8 cellular contexts compared by ENCODE assay signal in the genomic region with DNA sequence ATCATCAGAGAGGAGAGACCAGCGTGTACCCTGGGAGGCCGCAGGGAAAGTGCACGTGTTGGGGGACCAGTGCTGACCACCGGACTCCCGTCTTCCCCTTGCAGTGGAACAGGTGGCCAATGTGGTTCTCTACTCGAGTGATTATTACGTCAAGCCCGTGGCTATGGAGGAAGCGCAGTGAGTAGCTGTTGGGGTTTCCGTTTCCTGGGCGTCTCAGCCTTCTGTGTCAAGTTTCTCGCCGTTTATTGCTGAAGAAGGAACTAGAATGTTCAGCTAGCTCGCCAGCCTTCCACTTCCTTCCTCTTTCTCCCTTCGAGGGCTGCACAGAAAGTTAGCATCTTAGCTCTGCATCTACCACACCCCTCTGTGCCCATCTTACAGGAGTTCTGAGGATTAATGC. TPM values are rescaled to one million over a fixed set of nuclear protein-coding genes. Genes with fewer than 3 reads are reported as not detected.
DNase-seq lines count a peak whose midpoint lies in the region; ATAC-seq and TF ChIP-seq lines count a peak whose summit lies in the region.

No MANE protein-coding gene starts in this region.

- H3F3A ChIP-seq in neural progenitor cell (ENCODE audit: low read depth), result no peaks in the 10 kb centered on the region

- H3K4me3 Mint-ChIP-seq in activated naive CD8-positive, alpha-beta T cell treated with anti-CD3 and anti-CD28 coated beads for 36 hours, result peak overlapping the region; percentile 44
- peak overlapping the region; percentile 13 for H3K4me3 Mint-ChIP-seq in neural progenitor cell

- H3K4me1 ChIP-seq in neural progenitor cell (no peaks in the 10 kb centered on the region), upper lobe of right lung (no peaks in the 10 kb centered on the region)

- peaks cover 13% of the 10 kb centered on the region for H4K20me1 ChIP-seq in neural progenitor cell (ENCODE audit: low read depth)

- H2AFZ ChIP-seq in neural progenitor cell (replicated peaks), result no peak overlapping the region

- no peak overlapping the region for H3K4me2 ChIP-seq in neural progenitor cell

- H3K27ac Mint-ChIP-seq in activated naive CD8-positive, alpha-beta T cell treated with anti-CD3 and anti-CD28 coated beads for 36 hours, result peak overlapping the region; percentile 94
- H3K27ac Mint-ChIP-seq in neural progenitor cell, result no peak overlapping the region

- intact Hi-C loops in upper lobe of right lung (cut with DNase I), result no loop called here

- H3K79me2 ChIP-seq in neural progenitor cell (ENCODE audit: low read depth), result no peaks in the 10 kb centered on the region

- no peak overlapping the region for H3K9ac ChIP-seq in neural progenitor cell

- DNase-seq in T follicular helper cell (ENCODE audit: low read depth) (peak; percentile 64), neural progenitor cell (ENCODE audit: low spot score) (no peak), upper lobe of right lung (peak; percentile 68), T1000 (lab: John Stamatoyannopoulos, UW) (no peak), kidney tubule cell (ENCODE audit: low spot score) (no peak)
- DNase-seq in activated naive CD8-positive, alpha-beta T cell treated with anti-CD3 and anti-CD28 coated beads for 36 hours, result peak; percentile 49

- no peak for TF ChIP-seq CTCF in neural progenitor cell (IDR thresholded peaks at IDR 0.05)
- no peak for TF ChIP-seq CTCF in upper lobe of right lung (IDR thresholded peaks at IDR 0.05)

- H3K27ac ChIP-seq in neural progenitor cell, result no peak overlapping the region
- peak overlapping the region; percentile 52 for H3K27ac ChIP-seq in upper lobe of right lung

- ATAC-seq in GM18517 (IDR thresholded peaks at IDR 0.05; ENCODE audit: unreplicated experiment) (peak; percentile 89), HG02973 (IDR thresholded peaks at IDR 0.05; ENCODE audit: unreplicated experiment) (peak; percentile 84), upper lobe of right lung (peak; percentile 88)

- peaks cover 100% of the 10 kb centered on the region for H3K27me3 ChIP-seq in neural progenitor cell
- no peaks in the 10 kb centered on the region for H3K27me3 ChIP-seq in upper lobe of right lung

- H3K36me3 ChIP-seq in neural progenitor cell, result no peaks in the 10 kb centered on the region
- H3K36me3 ChIP-seq in upper lobe of right lung, result no peaks in the 10 kb centered on the region

- H3K4me1 Mint-ChIP-seq in activated naive CD8-positive, alpha-beta T cell treated with anti-CD3 and anti-CD28 coated beads for 36 hours, result peaks cover 26% of the 10 kb centered on the region
- peaks cover 15% of the 10 kb centered on the region for H3K4me1 Mint-ChIP-seq in neural progenitor cell

- H3K36me3 Mint-ChIP-seq in activated naive CD8-positive, alpha-beta T cell treated with anti-CD3 and anti-CD28 coated beads for 36 hours, result peaks cover 5% of the 10 kb centered on the region
- H3K36me3 Mint-ChIP-seq in neural progenitor cell, result no peaks in the 10 kb centered on the region

- no peaks in the 10 kb centered on the region for H3K27me3 Mint-ChIP-seq in activated naive CD8-positive, alpha-beta T cell treated with anti-CD3 and anti-CD28 coated beads for 36 hours
- H3K27me3 Mint-ChIP-seq in neural progenitor cell (ENCODE audit: insufficient read depth, low read depth), result peaks cover 37% of the 10 kb centered on the region

- H3K9me3 Mint-ChIP-seq in activated naive CD8-positive, alpha-beta T cell treated with anti-CD3 and anti-CD28 coated beads for 36 hours, result peaks cover 9% of the 10 kb centered on the region
- H3K9me3 Mint-ChIP-seq in neural progenitor cell, result no peaks in the 10 kb centered on the region

- no peak overlapping the region for H3K4me3 ChIP-seq in neural progenitor cell
- H3K4me3 ChIP-seq in upper lobe of right lung, result no peak overlapping the region

- H3K9me3 ChIP-seq in neural progenitor cell (ENCODE audit: low read depth), result no peaks in the 10 kb centered on the region
- no peaks in the 10 kb centered on the region for H3K9me3 ChIP-seq in upper lobe of right lung

RNA-seq across cellular contexts. Expression of gene DGKD, which starts 22.8 kb away (rescaled TPM):
- 10 to 100 TPM; 63.2 to 76.0 TPM for total RNA-seq in activated naive CD8-positive, alpha-beta T cell treated with anti-CD3 and anti-CD28 coated beads for 36 hours
- total RNA-seq in neural progenitor cell (ENCODE audit: low replicate concordance), result 10.9 and 22.0 TPM in 2 replicates
- 86.7 TPM for total RNA-seq in upper lobe of right lung

RNA-seq across cellular contexts. Expression of gene SAG, which starts 23.9 kb away (rescaled TPM):
- total RNA-seq in activated naive CD8-positive, alpha-beta T cell treated with anti-CD3 and anti-CD28 coated beads for 36 hours, result under 1 TPM in 1 of 2 experiments, not detected in 1; 0.31 TPM
- total RNA-seq in neural progenitor cell (ENCODE audit: low replicate concordance), result 0.03 TPM in 1 of 2 replicates, not detected in the other
- total RNA-seq in upper lobe of right lung, result not detected

Comparison
In these comparisons a context has a peak if more than half of its experiments do, and no peak if none do; other contexts are left out.
1. DNase-seq: peak in T follicular helper cell (single experiment), activated naive CD8-positive, alpha-beta T cell treated with anti-CD3 and anti-CD28 coated beads for 36 hours (single experiment) and upper lobe of right lung (single experiment); none in neural progenitor cell (single experiment), T1000 (single experiment) and kidney tubule cell (single experiment).
2. Peak in every context shown above with its lines, with median percentiles within 50 percentile points of each other: ATAC-seq.